12 cellular contexts compared by ENCODE assay signal in the genomic region with DNA sequence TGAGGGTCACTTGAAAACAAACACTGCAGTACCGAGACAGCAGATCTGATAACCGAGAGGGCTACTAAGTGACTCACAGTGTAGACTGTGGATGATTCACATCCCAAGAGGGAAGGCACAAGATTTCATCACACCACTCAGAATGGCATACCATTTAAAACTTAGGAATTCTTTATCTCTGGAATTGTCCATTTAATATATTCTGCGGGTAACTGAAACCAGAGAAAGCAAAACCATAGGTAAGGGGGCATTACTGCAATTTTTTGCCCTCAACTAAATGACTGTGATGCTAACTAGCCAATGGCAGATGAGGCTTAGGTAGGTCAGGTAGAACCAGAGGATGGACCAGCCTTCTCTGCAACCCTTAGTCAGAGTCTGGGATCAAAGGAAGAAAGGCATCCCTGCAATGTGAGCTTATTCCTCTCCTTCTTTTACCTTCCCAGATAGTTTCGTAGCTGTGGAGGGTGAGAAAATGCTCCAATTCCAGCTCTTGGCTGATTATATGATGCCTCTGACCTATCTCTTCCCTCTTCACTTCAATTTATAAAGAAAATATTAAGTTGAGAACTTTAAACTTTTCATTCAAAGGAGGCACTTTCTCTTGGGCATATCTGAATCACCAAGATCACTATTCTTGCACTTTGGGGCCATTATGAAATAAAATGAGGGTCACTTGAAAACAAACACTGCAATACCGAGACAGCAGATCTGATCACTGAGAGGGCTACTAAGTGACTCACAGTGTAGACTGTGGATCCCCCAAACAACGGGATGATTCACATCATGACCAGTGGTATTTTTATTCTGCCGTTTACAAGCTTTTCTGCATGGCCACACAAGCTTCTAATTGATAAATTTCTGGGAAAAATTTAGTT. TPM values are rescaled to one million over a fixed set of nuclear protein-coding genes. Genes with fewer than 3 reads are reported as not detected.
A peak's percentile ranks its signal among the peaks of the same experiment; 100 is the strongest.
DNase-seq lines count a peak whose midpoint lies in the region; ATAC-seq, FAIRE-seq and TF ChIP-seq lines count a peak whose summit lies in the region.
"Had no signal": no experiment of that assay in that cellular context is flagged by ENCODE, and none has a peak within 500 bp of the region (broad histone marks: within the 10 kb centered on the region; RNA-seq: fewer than 3 reads in every experiment).

No MANE protein-coding gene starts in this region.

- TF ChIP-seq POLR2A in K562 (conservative IDR thresholded peaks at IDR 0.05) (no peak), testis (IDR thresholded peaks at IDR 0.05) (no peak)

- WGBS in K562 (ENCODE audit: insufficient coverage, low coverage, missing lambda C conversion rate): 2% methylated on average over 6 of the region's 7 CpGs
- WGBS in testis, 2 donors: 82 to 85% methylated on average over 7 of the region's 7 CpGs

- H3K36me3 ChIP-seq in A673 (ENCODE audit: insufficient read depth, low read length, poor library complexity, severe bottlenecking): no peaks in the 10 kb centered on the region
- no peaks in the 10 kb centered on the region for H3K36me3 ChIP-seq in K562 (ENCODE audit: control insufficient read depth, insufficient read depth, low read length)
- no peaks in the 10 kb centered on the region for H3K36me3 ChIP-seq in testis (ENCODE audit: low read depth, missing control alignments)
- H3K36me3 ChIP-seq: BLaER1 treated with 17β-estradiol and CSF1 and Interleukin-3, amounts not matched to agents 10 nM and 100 nM; lower lobe of right lung had no signal

- no peak overlapping the region for H3K4me3 ChIP-seq in A673 (ENCODE audit: low read depth, low read length, poor library complexity, severe bottlenecking)
- no peak overlapping the region for H3K4me3 ChIP-seq in K562
- no peak overlapping the region for H3K4me3 ChIP-seq in testis
- H3K4me3 ChIP-seq: BLaER1 treated with 17β-estradiol and CSF1 and Interleukin-3, amounts not matched to agents 10 nM and 100 nM; dorsolateral prefrontal cortex; lower lobe of right lung had no signal

- peaks cover 6% of the 10 kb centered on the region for H3K36me3 Mint-ChIP-seq in T-helper 17 cell (ENCODE audit: low read depth)

- H2AFZ ChIP-seq in K562 (ENCODE audit: low read depth, low read length): no peak overlapping the region

- no peak overlapping the region for H3K9ac ChIP-seq in K562 (ENCODE audit: insufficient read depth in 1 of 2, low read depth in 2 of 2, low read length in 2 of 2)
- H3K9ac ChIP-seq: BLaER1 treated with 17β-estradiol and CSF1 and Interleukin-3, amounts not matched to agents 10 nM and 100 nM had no signal

- peak; percentile 17; the same call in 1 of the 2 replicates for TF ChIP-seq EP300 in K562 (IDR thresholded peaks at IDR 0.05; ENCODE audit: low read length)

- H3K4me1 ChIP-seq in A673 (ENCODE audit: insufficient read depth, low read length, poor library complexity, severe bottlenecking) (no peaks in the 10 kb centered on the region), K562 (replicated peaks in 1 of 2; ENCODE audit: control insufficient read depth in 2 of 2, insufficient read depth in 2 of 2, low read length in 2 of 2) (peaks cover 0 to 15% of the 10 kb centered on the region in 2 experiments; a peak in 3 of 5 replicates), testis (peaks cover 2% of the 10 kb centered on the region)

- TF ChIP-seq CTCF in A673 (conservative IDR thresholded peaks at IDR 0.05; ENCODE audit: low read depth, low read length) (no peak), K562 (IDR thresholded peaks at IDR 0.05 in 2 of 3, conservative IDR thresholded peaks at IDR 0.05 in 1 of 3; ENCODE audit: insufficient read depth in 2 of 3, low read depth in 1 of 3, low read length in 3 of 3) (no peak), testis (IDR thresholded peaks at IDR 0.05) (no peak)

- peaks cover 53% of the 10 kb centered on the region for H3K27me3 Mint-ChIP-seq in T-helper 17 cell

- ATAC-seq in K562: peak; percentile 74; the same call in 2 of the 3 replicates
- ATAC-seq in T-helper 17 cell: no peak

- no peaks in the 10 kb centered on the region for H3K9me1 ChIP-seq in K562 (ENCODE audit: control insufficient read depth, insufficient read depth, low read length)

- no peak for TF ChIP-seq RAD21 in K562 (CRISPR knock-in tag; conservative IDR thresholded peaks at IDR 0.05 in 1 of 2, IDR thresholded peaks at IDR 0.05 in 1 of 2)

- H3K27ac ChIP-seq in A673 (ENCODE audit: low read depth, low read length, poor library complexity, severe bottlenecking): no peak overlapping the region
- H3K27ac ChIP-seq in K562 (ENCODE audit: extremely low read depth, low read depth, low read length): no peak overlapping the region; the same call in 2 of the 3 replicates
- H3K27ac ChIP-seq in testis: no peak overlapping the region
- H3K27ac ChIP-seq: BLaER1 treated with 17β-estradiol and CSF1 and Interleukin-3, amounts not matched to agents 10 nM and 100 nM; dorsolateral prefrontal cortex; lower lobe of right lung had no signal

- intact Hi-C loops in A673 (cut with micrococcal nuclease; ENCODE audit: unreplicated experiment): no loop called here
- intact Hi-C loops in K562 (cut with micrococcal nuclease): no loop called here
- intact Hi-C loops in testis (cut with DNase I; ENCODE audit: low total_unique reads): no loop called here

- H3K27me3 ChIP-seq in A673 (replicated peaks; ENCODE audit: insufficient read depth, low read depth, low read length, poor library complexity) (no peaks in the 10 kb centered on the region), K562 (ENCODE audit: control insufficient read depth in 2 of 2, insufficient read depth in 2 of 2, low read length in 2 of 2) (no peaks in the 10 kb centered on the region), testis (no peaks in the 10 kb centered on the region)
- H3K27me3 ChIP-seq: BLaER1 treated with 17β-estradiol and CSF1 and Interleukin-3, amounts not matched to agents 10 nM and 100 nM had no signal

- FAIRE-seq in HTR-8/SVneo (lab: Jason Lieb, UNC) (no peak), K562 (lab: Jason Lieb, UNC) (no peak)

- H3K4me1 Mint-ChIP-seq in T-helper 17 cell: peaks cover 2% of the 10 kb centered on the region

- H3K4me2 ChIP-seq in K562 (ENCODE audit: insufficient read depth, low read length): no peak overlapping the region

- BruUV-seq in A673 (replicated peaks; lab: Mats Ljungman, UMichigan) (no TSS peak), K562 (replicated peaks; lab: Mats Ljungman, UMichigan) (no TSS peak)

- H3K4me3 Mint-ChIP-seq in T-helper 17 cell: no peak overlapping the region

- POLR2A ChIA-PET in A673 (lab: Charles Lee; ENCODE audit: low non-redundant PET) (no interaction called here), K562 (lab: Yijun Ruan, JAX) (no interaction called here)

- H4K20me1 ChIP-seq in K562 (replicated peaks; ENCODE audit: control insufficient read depth, insufficient read depth, low read length): no peaks in the 10 kb centered on the region
- H4K20me1 ChIP-seq: BLaER1 treated with 17β-estradiol and CSF1 and Interleukin-3, amounts not matched to agents 10 nM and 100 nM had no signal

- peak; percentile 49 for DNase-seq in A673 (ENCODE audit: low spot score)
- peak; percentile 21 for DNase-seq in HTR-8/SVneo (ENCODE audit: insufficient read length, low spot score)
- DNase-seq in K562 (ENCODE audit: extremely low read depth in 1 of 4, low spot score in 3 of 4): peak in 1 of 4 experiments; percentile 51
- peak; percentile 95 for DNase-seq in iris pigment epithelial cell (ENCODE audit: low read depth)
- DNase-seq in testis: no peak
- DNase-seq in T-helper 17 cell: no peak
- DNase-seq in NCI-H2107 treated with DMSO at 0.1 percent for 48 hours (lab: John Stamatoyannopoulos, UW; ENCODE audit: unreplicated experiment): no peak
- no peak for DNase-seq in NOMO-1 treated with DMSO at 0.1 percent for 48 hours (lab: John Stamatoyannopoulos, UW; ENCODE audit: unreplicated experiment)
- DNase-seq: dorsolateral prefrontal cortex, lower lobe of right lung had no signal

- no peak overlapping the region for H3K27ac Mint-ChIP-seq in T-helper 17 cell

- in situ Hi-C loops in K562 (cut with MboI): no loop called here

- CTCF ChIA-PET in A673 (lab: Charles Lee): no interaction called here
- CTCF ChIA-PET in K562 (lab: Yijun Ruan, JAX; ENCODE audit: low intra/inter-chr PET ratio): no interaction called here

- H3K9me3 ChIP-seq in A673 (ENCODE audit: low read depth, low read length, poor library complexity, severe bottlenecking) (no peaks in the 10 kb centered on the region), K562 (replicated peaks; ENCODE audit: control insufficient read depth, insufficient read depth, low read depth, low read length) (no peaks in the 10 kb centered on the region), testis (no peaks in the 10 kb centered on the region), T-helper 17 cell (ENCODE audit: control insufficient read depth, low read length, poor library complexity, severe bottlenecking) (no peaks in the 10 kb centered on the region)
- H3K9me3 ChIP-seq: BLaER1 treated with 17β-estradiol and CSF1 and Interleukin-3, amounts not matched to agents 10 nM and 100 nM; lower lobe of right lung had no signal

- H3K79me2 ChIP-seq in K562 (ENCODE audit: control insufficient read depth, insufficient read depth, low read length): no peaks in the 10 kb centered on the region

RNA-seq across cellular contexts. Expression of a gene that starts 6.8 kb away (rescaled TPM):
- total RNA-seq in A673 (2021) (not detected in 2 replicates), K562 (2014; rRNA removed) (not detected in 2 replicates), K562 (2014; rRNA removed; fragmentation: Illumina TruSeq; extraction: Trizol) (0.03 and 0.07 TPM in 2 replicates), K562 (2015; rRNA removed; fragmentation: Illumina TruSeq; extraction: Trizol) (not detected in 2 replicates), K562 (2021) (not detected in 2 replicates), testis (1 to 10 TPM in 1 of 2 donors, under 1 TPM in 1; 0.16 to 1.4 TPM), T-helper 17 cell (under 1 TPM in 1 of 2 donors, not detected in 1; 0.05 TPM)
- not detected in 2 replicates for total RNA-seq in K562 (2011; cell fraction: chromatin; rRNA removed; ENCODE audit: low replicate concordance)
- total RNA-seq in K562 (2011; cell fraction: nucleolus; rRNA removed): not detected in 2 replicates
- total RNA-seq in K562 (2011; cell fraction: nucleoplasm; rRNA removed): not detected in 2 replicates
- polyA plus RNA-seq in K562 (2011; rRNA removed) (not detected in 2 replicates), K562 (2014; fragmentation: Illumina TruSeq; extraction: Trizol) (not detected in 2 replicates), K562 (2014; fragmentation: Nextera tagmentation; extraction: Ambion mirVana) (not detected), K562 (2014; rRNA removed) (not detected in 2 replicates), testis (ENCODE audit: insufficient read depth, low read depth, low replicate concordance) (0.57 TPM)
- not detected in 2 replicates for polyA plus RNA-seq in K562 (2011; cell fraction: cytosol; rRNA removed)
- polyA plus RNA-seq in K562 (2011; cell fraction: nucleus; rRNA removed): not detected in 2 replicates
- 0.03 and 0.05 TPM in 2 replicates for polyA plus RNA-seq in K562 (2012)
- polyA minus RNA-seq in K562 (2011; rRNA and poly(A)+ RNA removed): not detected in 2 replicates
- polyA minus RNA-seq in K562 (2011; cell fraction: cytosol; rRNA and poly(A)+ RNA removed): not detected in 2 replicates
- not detected in 2 replicates for polyA minus RNA-seq in K562 (2011; cell fraction: nucleus; rRNA and poly(A)+ RNA removed)
- total RNA-seq: OCI-LY7 had no signal

RNA-seq across cellular contexts. Expression of a gene that starts 22.6 kb away (rescaled TPM):
- total RNA-seq in A673 (2021) (not detected in 2 replicates), K562 (2014; rRNA removed) (not detected in 2 replicates), K562 (2014; rRNA removed; fragmentation: Illumina TruSeq; extraction: Trizol) (not detected in 2 replicates), K562 (2015; rRNA removed; fragmentation: Illumina TruSeq; extraction: Trizol) (not detected in 2 replicates), K562 (2021) (not detected in 2 replicates), testis (under 1 TPM in 1 of 2 donors, not detected in 1; 0.39 TPM), T-helper 17 cell (not detected)
- not detected in 2 replicates for total RNA-seq in K562 (2011; cell fraction: chromatin; rRNA removed; ENCODE audit: low replicate concordance)
- total RNA-seq in K562 (2011; cell fraction: nucleolus; rRNA removed): not detected in 2 replicates
- total RNA-seq in K562 (2011; cell fraction: nucleoplasm; rRNA removed): not detected in 2 replicates
- polyA plus RNA-seq in K562 (2011; rRNA removed) (not detected in 2 replicates), K562 (2014; fragmentation: Illumina TruSeq; extraction: Trizol) (not detected in 2 replicates), K562 (2014; fragmentation: Nextera tagmentation; extraction: Ambion mirVana) (under 1 TPM; 0.10 to 0.14 TPM), K562 (2014; rRNA removed) (not detected in 2 replicates), testis (ENCODE audit: insufficient read depth, low read depth, low replicate concordance) (0.20 TPM)
- polyA plus RNA-seq in K562 (2011; cell fraction: cytosol; rRNA removed): not detected in 2 replicates
- polyA plus RNA-seq in K562 (2011; cell fraction: nucleus; rRNA removed): not detected in 2 replicates
- 0.03 and 0.14 TPM in 2 replicates for polyA plus RNA-seq in K562 (2012)
- polyA minus RNA-seq in K562 (2011; rRNA and poly(A)+ RNA removed): not detected in 2 replicates
- polyA minus RNA-seq in K562 (2011; cell fraction: cytosol; rRNA and poly(A)+ RNA removed): not detected in 2 replicates
- polyA minus RNA-seq in K562 (2011; cell fraction: nucleus; rRNA and poly(A)+ RNA removed): not detected in 2 replicates
- total RNA-seq: dorsolateral prefrontal cortex, OCI-LY7 had no signal

RNA-seq across cellular contexts. Expression of a gene that starts 33.1 kb away (rescaled TPM):
- total RNA-seq in A673 (2021): 1.9 and 2.2 TPM in 2 replicates
- total RNA-seq in K562 (2011; cell fraction: chromatin; rRNA removed; ENCODE audit: low replicate concordance): 0.76 and 1.6 TPM in 2 replicates
- 0.33 and 0.39 TPM in 2 replicates for total RNA-seq in K562 (2011; cell fraction: nucleolus; rRNA removed)
- total RNA-seq in K562 (2011; cell fraction: nucleoplasm; rRNA removed): 0.29 and 0.31 TPM in 2 replicates
- 0.41 and 0.86 TPM in 2 replicates for total RNA-seq in K562 (2014; rRNA removed)
- total RNA-seq in K562 (2014; rRNA removed; fragmentation: Illumina TruSeq; extraction: Trizol): 2.4 and 2.5 TPM in 2 replicates
- 1.1 and 1.7 TPM in 2 replicates for total RNA-seq in K562 (2015; rRNA removed; fragmentation: Illumina TruSeq; extraction: Trizol)
- total RNA-seq in K562 (2021): 1.0 and 1.5 TPM in 2 replicates
- polyA plus RNA-seq in K562 (2011; rRNA removed): 1.8 and 2.9 TPM in 2 replicates
- polyA plus RNA-seq in K562 (2011; cell fraction: cytosol; rRNA removed): 0.33 and 0.86 TPM in 2 replicates
- polyA plus RNA-seq in K562 (2011; cell fraction: nucleus; rRNA removed): 0.51 and 1.1 TPM in 2 replicates
- polyA plus RNA-seq in K562 (2012): 1.00 and 1.2 TPM in 2 replicates
- 2.1 and 2.5 TPM in 2 replicates for polyA plus RNA-seq in K562 (2014; fragmentation: Illumina TruSeq; extraction: Trizol)
- polyA plus RNA-seq in K562 (2014; fragmentation: Nextera tagmentation; extraction: Ambion mirVana): 1 to 10 TPM; 3.7 to 4.4 TPM
- polyA plus RNA-seq in K562 (2014; rRNA removed): 1.2 and 3.7 TPM in 2 replicates
- polyA minus RNA-seq in K562 (2011; rRNA and poly(A)+ RNA removed): 0.96 and 1.2 TPM in 2 replicates
- 0.76 TPM in 1 of 2 replicates, not detected in the other for polyA minus RNA-seq in K562 (2011; cell fraction: cytosol; rRNA and poly(A)+ RNA removed)
- polyA minus RNA-seq in K562 (2011; cell fraction: nucleus; rRNA and poly(A)+ RNA removed): 0.40 and 0.56 TPM in 2 replicates
- 10 to 100 TPM in 1 of 2 donors, 1 to 10 TPM in 1; 5.3 to 11.7 TPM for total RNA-seq in testis
- 20.6 TPM for polyA plus RNA-seq in testis (ENCODE audit: insufficient read depth, low read depth, low replicate concordance)
- total RNA-seq in T-helper 17 cell: under 1 TPM in 1 of 2 donors, not detected in 1; 0.27 TPM

RNA-seq across cellular contexts. Expression of a gene that starts 33.3 kb away (rescaled TPM):
- total RNA-seq in A673 (2021): 144 and 150 TPM in 2 replicates
- total RNA-seq in K562 (2011; cell fraction: chromatin; rRNA removed; ENCODE audit: low replicate concordance): 17.2 and 42.9 TPM in 2 replicates
- 9.3 and 10.5 TPM in 2 replicates for total RNA-seq in K562 (2011; cell fraction: nucleolus; rRNA removed)
- total RNA-seq in K562 (2011; cell fraction: nucleoplasm; rRNA removed): 16.9 and 22.6 TPM in 2 replicates
- 14.5 and 24.6 TPM in 2 replicates for total RNA-seq in K562 (2014; rRNA removed)
- total RNA-seq in K562 (2014; rRNA removed; fragmentation: Illumina TruSeq; extraction: Trizol): 33.4 and 50.2 TPM in 2 replicates
- 32.2 and 35.4 TPM in 2 replicates for total RNA-seq in K562 (2015; rRNA removed; fragmentation: Illumina TruSeq; extraction: Trizol)
- total RNA-seq in K562 (2021): 60.8 and 66.7 TPM in 2 replicates
- polyA plus RNA-seq in K562 (2011; rRNA removed): 8.1 and 19.3 TPM in 2 replicates
- 4.8 and 6.1 TPM in 2 replicates for polyA plus RNA-seq in K562 (2011; cell fraction: cytosol; rRNA removed)
- 8.5 and 10.6 TPM in 2 replicates for polyA plus RNA-seq in K562 (2011; cell fraction: nucleus; rRNA removed)
- 29.8 and 56.2 TPM in 2 replicates for polyA plus RNA-seq in K562 (2012)
- 49.1 and 56.9 TPM in 2 replicates for polyA plus RNA-seq in K562 (2014; fragmentation: Illumina TruSeq; extraction: Trizol)
- polyA plus RNA-seq in K562 (2014; fragmentation: Nextera tagmentation; extraction: Ambion mirVana): 10 to 100 TPM in 1 of 2 experiments, 1 to 10 TPM in 1; 7.7 to 16.2 TPM
- polyA plus RNA-seq in K562 (2014; rRNA removed): 15.2 and 24.2 TPM in 2 replicates
- 16.1 and 24.4 TPM in 2 replicates for polyA minus RNA-seq in K562 (2011; rRNA and poly(A)+ RNA removed)
- 9.9 and 15.4 TPM in 2 replicates for polyA minus RNA-seq in K562 (2011; cell fraction: cytosol; rRNA and poly(A)+ RNA removed)
- polyA minus RNA-seq in K562 (2011; cell fraction: nucleus; rRNA and poly(A)+ RNA removed): 22.5 and 42.8 TPM in 2 replicates
- total RNA-seq in testis: 10 to 100 TPM; 37.8 to 41.7 TPM
- polyA plus RNA-seq in testis (ENCODE audit: insufficient read depth, low read depth, low replicate concordance): 117 TPM
- 100 to 1,000 TPM; 124 to 129 TPM for total RNA-seq in T-helper 17 cell

RNA-seq across cellular contexts. Expression of a gene that starts 49.1 kb away (rescaled TPM):
- not detected in 2 replicates for total RNA-seq in A673 (2021)
- total RNA-seq in K562 (2011; cell fraction: chromatin; rRNA removed; ENCODE audit: low replicate concordance): not detected in 2 replicates
- total RNA-seq in K562 (2011; cell fraction: nucleolus; rRNA removed): not detected in 2 replicates
- not detected in 2 replicates for total RNA-seq in K562 (2011; cell fraction: nucleoplasm; rRNA removed)
- not detected in 2 replicates for total RNA-seq in K562 (2014; rRNA removed)
- total RNA-seq in K562 (2014; rRNA removed; fragmentation: Illumina TruSeq; extraction: Trizol): not detected in 2 replicates
- total RNA-seq in K562 (2015; rRNA removed; fragmentation: Illumina TruSeq; extraction: Trizol): not detected in 2 replicates
- total RNA-seq in K562 (2021): 0.96 and 1.2 TPM in 2 replicates
- polyA plus RNA-seq in K562 (2011; rRNA removed): not detected in 2 replicates
- 0.09 and 0.34 TPM in 2 replicates for polyA plus RNA-seq in K562 (2011; cell fraction: cytosol; rRNA removed)
- not detected in 2 replicates for polyA plus RNA-seq in K562 (2011; cell fraction: nucleus; rRNA removed)
- not detected in 2 replicates for polyA plus RNA-seq in K562 (2012)
- not detected in 2 replicates for polyA plus RNA-seq in K562 (2014; fragmentation: Illumina TruSeq; extraction: Trizol)
- not detected for polyA plus RNA-seq in K562 (2014; fragmentation: Nextera tagmentation; extraction: Ambion mirVana)
- not detected in 2 replicates for polyA plus RNA-seq in K562 (2014; rRNA removed)
- polyA minus RNA-seq in K562 (2011; rRNA and poly(A)+ RNA removed): not detected in 2 replicates
- not detected in 2 replicates for polyA minus RNA-seq in K562 (2011; cell fraction: cytosol; rRNA and poly(A)+ RNA removed)
- not detected in 2 replicates for polyA minus RNA-seq in K562 (2011; cell fraction: nucleus; rRNA and poly(A)+ RNA removed)
- total RNA-seq in testis: 10 to 100 TPM; 56.7 to 76.8 TPM
- 656 TPM for polyA plus RNA-seq in testis (ENCODE audit: insufficient read depth, low read depth, low replicate concordance)
- 1 to 10 TPM in 1 of 2 donors, not detected in 1; 1.7 TPM for total RNA-seq in T-helper 17 cell
- total RNA-seq: OCI-LY7 had no signal

Comparison
In these comparisons a context has a peak if more than half of its experiments do, and no peak if none do; other contexts are left out.
1. DNase-seq: peak in A673 (single experiment), HTR-8/SVneo (single experiment) and iris pigment epithelial cell (single experiment); none in testis (single experiment), T-helper 17 cell (0 of 3), NCI-H2107 treated with DMSO at 0.1 percent for 48 hours (single experiment) and NOMO-1 treated with DMSO at 0.1 percent for 48 hours (single experiment).